Comparison of ENCODE assay signal across 1 cellular context in genomic region chr3:32200490-32200889, GRCh38.
TF ChIP-seq lines count a peak whose summit lies in the region.

No MANE protein-coding gene starts in this region.

TF ChIP-seq in HepG2, 621 proteins besides CTCF, POLR2A, EP300 and RAD21 (continued from another document):
- TF ChIP-seq PRDM15 (CRISPR knock-in tag; IDR thresholded peaks at IDR 0.05), result peak; percentile 46; the same call in 1 of the 2 replicates
